16 cellular contexts compared by ENCODE assay signal in the genomic region with DNA sequence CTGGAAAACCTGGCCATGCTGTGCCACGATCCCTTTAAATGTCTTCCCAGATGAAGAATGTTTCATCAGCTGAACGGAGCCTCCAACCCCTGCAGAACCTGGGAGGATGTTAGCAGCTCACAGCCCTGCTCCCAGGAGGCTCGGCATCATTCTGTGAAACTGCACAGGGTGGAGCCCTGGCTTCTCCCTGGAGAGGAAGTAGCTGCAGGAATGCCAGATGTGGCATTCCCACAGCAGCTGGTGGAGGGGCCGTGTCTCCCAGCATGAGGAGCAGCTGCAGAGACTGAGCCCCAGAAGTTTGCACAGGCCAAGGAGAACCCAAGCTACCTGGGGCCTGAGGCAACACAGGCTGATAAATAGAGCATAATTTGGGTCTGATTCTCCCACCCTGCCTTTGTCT.
DNase-seq lines count a peak whose midpoint lies in the region; ATAC-seq and TF ChIP-seq lines count a peak whose summit lies in the region.
"Had no signal": no experiment of that assay in that cellular context is flagged by ENCODE, and none has a peak within 500 bp of the region (broad histone marks: within the 10 kb centered on the region; RNA-seq: fewer than 3 reads in every experiment).

No MANE protein-coding gene starts in this region.

- H3K36me3 ChIP-seq in BLaER1 treated with 17β-estradiol and CSF1 and Interleukin-3, amounts not matched to agents 10 nM and 100 nM, result no peaks in the 10 kb centered on the region
- H3K36me3 ChIP-seq in CD8-positive, alpha-beta T cell (ENCODE audit: insufficient read depth, low read length), result no peaks in the 10 kb centered on the region
- H3K36me3 ChIP-seq: adrenal gland, tibial artery had no signal

- peaks cover 1% of the 10 kb centered on the region for H3K36me3 Mint-ChIP-seq in memory B cell
- no peaks in the 10 kb centered on the region for H3K36me3 Mint-ChIP-seq in CD8-positive, alpha-beta T cell
- no peaks in the 10 kb centered on the region for H3K36me3 Mint-ChIP-seq in activated T-cell treated with anti-CD3 and anti-CD28 coated beads, Interleukin-2, amount 50 U/mL, for 72 hours (ENCODE audit: insufficient read depth in 2 of 2)

- H3K4me1 ChIP-seq in BLaER1 treated with 17β-estradiol and CSF1 and Interleukin-3, amounts not matched to agents 10 nM and 100 nM, result peaks cover 25 to 61% (median 42%) of the 10 kb centered on the region in 10 experiments
- H3K4me1 ChIP-seq in CD8-positive, alpha-beta T cell (ENCODE audit: insufficient read depth, low read length), result no peaks in the 10 kb centered on the region
- H3K4me1 ChIP-seq: adrenal gland had no signal

- H3K27me3 Mint-ChIP-seq in memory B cell, result no peaks in the 10 kb centered on the region
- no peaks in the 10 kb centered on the region for H3K27me3 Mint-ChIP-seq in CD8-positive, alpha-beta T cell (ENCODE audit: low read depth)
- no peaks in the 10 kb centered on the region for H3K27me3 Mint-ChIP-seq in activated T-cell treated with anti-CD3 and anti-CD28 coated beads, Interleukin-2, amount 50 U/mL, for 72 hours (ENCODE audit: low read depth)
- H3K27me3 Mint-ChIP-seq: activated CD4-positive, alpha-beta T cell treated with anti-CD3 and anti-CD28 coated beads for 36 hours; B cell had no signal

- no peaks in the 10 kb centered on the region for H3K27me3 ChIP-seq in BLaER1 treated with 17β-estradiol and CSF1 and Interleukin-3, amounts not matched to agents 10 nM and 100 nM
- no peaks in the 10 kb centered on the region for H3K27me3 ChIP-seq in CD8-positive, alpha-beta T cell (ENCODE audit: insufficient read depth, low read length)
- H3K27me3 ChIP-seq: adrenal gland, tibial artery had no signal

- DNase-seq in NCI-H2171 (lab: John Stamatoyannopoulos, UW) (peak; percentile 4), memory B cell (ENCODE audit: low spot score in 2 of 2) (no peak)
- no peak for DNase-seq in CD8-positive, alpha-beta T cell
- no peak for DNase-seq in activated T-cell treated with anti-CD3 and anti-CD28 coated beads, Interleukin-2, amount 50 U/mL, for 72 hours
- no peak for DNase-seq in activated CD8-positive, alpha-beta memory T cell treated with anti-CD3 and anti-CD28 coated beads for 24 hours
- DNase-seq: activated CD4-positive, alpha-beta T cell treated with anti-CD3 and anti-CD28 coated beads for 36 hours; activated T-cell treated with anti-CD3 and anti-CD28 coated beads, Interleukin-2, amount 50 U/mL, for 48 hours; NCI-H1048; NCI-H345; tibial artery had no signal

- peak overlapping the region in 7 of 11 experiments; percentile 11 to 61 (median 41); a peak in 11 of 22 replicates for H3K27ac ChIP-seq in BLaER1 treated with 17β-estradiol and CSF1 and Interleukin-3, amounts not matched to agents 10 nM and 100 nM
- H3K27ac ChIP-seq in CD8-positive, alpha-beta T cell (ENCODE audit: low read depth, low read length), result no peak overlapping the region
- H3K27ac ChIP-seq: adrenal gland, coronary artery, tibial artery had no signal

- TF ChIP-seq CTCF in CD8-positive, alpha-beta T cell (IDR thresholded peaks at IDR 0.05), result no peak

- peak; percentile 25 for ATAC-seq in esophagus mucosa
- no peak for ATAC-seq in memory B cell (ENCODE audit: low read depth)
- no peak for ATAC-seq in HG03469 (IDR thresholded peaks at IDR 0.05; ENCODE audit: unreplicated experiment)
- ATAC-seq in CD8-positive, alpha-beta T cell, result no peak
- ATAC-seq in activated T-cell treated with anti-CD3 and anti-CD28 coated beads, Interleukin-2, amount 50 U/mL, for 72 hours (replicated peaks in 1 of 2), result no peak
- ATAC-seq: activated CD4-positive, alpha-beta T cell treated with anti-CD3 and anti-CD28 coated beads for 36 hours had no signal

- H3K9me3 ChIP-seq in BLaER1 treated with 17β-estradiol and CSF1 and Interleukin-3, amounts not matched to agents 10 nM and 100 nM (replicated peaks in 1 of 11), result peaks cover under 1 to 36% (median 13%) of the 10 kb centered on the region in 11 experiments; a peak in 16 of 22 replicates
- no peaks in the 10 kb centered on the region for H3K9me3 ChIP-seq in CD8-positive, alpha-beta T cell (ENCODE audit: low read length)
- H3K9me3 ChIP-seq: adrenal gland, tibial artery had no signal

- H3K27ac Mint-ChIP-seq in memory B cell, result peak overlapping the region; percentile 1
- H3K27ac Mint-ChIP-seq in CD8-positive, alpha-beta T cell, result no peak overlapping the region
- H3K27ac Mint-ChIP-seq in activated T-cell treated with anti-CD3 and anti-CD28 coated beads, Interleukin-2, amount 50 U/mL, for 72 hours, result no peak overlapping the region
- H3K27ac Mint-ChIP-seq: activated CD4-positive, alpha-beta T cell treated with anti-CD3 and anti-CD28 coated beads for 36 hours; B cell had no signal

- peak overlapping the region in 7 of 11 experiments; percentile 3 to 58 (median 25); a peak in 7 of 22 replicates for H3K9ac ChIP-seq in BLaER1 treated with 17β-estradiol and CSF1 and Interleukin-3, amounts not matched to agents 10 nM and 100 nM

- peak overlapping the region in 2 of 10 experiments; percentile 12 to 15; a peak in 3 of 20 replicates for H3K4me3 ChIP-seq in BLaER1 treated with 17β-estradiol and CSF1 and Interleukin-3, amounts not matched to agents 10 nM and 100 nM
- H3K4me3 ChIP-seq in CD8-positive, alpha-beta T cell (ENCODE audit: low read depth, low read length), result no peak overlapping the region
- H3K4me3 ChIP-seq: adrenal gland, coronary artery, tibial artery had no signal

- peak overlapping the region; percentile 70 to 92 (median 87) for H3K4me2 ChIP-seq in BLaER1 treated with 17β-estradiol and CSF1 and Interleukin-3, amounts not matched to agents 10 nM and 100 nM

- no peaks in the 10 kb centered on the region for H4K20me1 ChIP-seq in BLaER1 treated with 17β-estradiol and CSF1 and Interleukin-3, amounts not matched to agents 10 nM and 100 nM

- peaks cover 3% of the 10 kb centered on the region for H3K9me3 Mint-ChIP-seq in memory B cell
- H3K9me3 Mint-ChIP-seq in CD8-positive, alpha-beta T cell, result no peaks in the 10 kb centered on the region
- H3K9me3 Mint-ChIP-seq in activated T-cell treated with anti-CD3 and anti-CD28 coated beads, Interleukin-2, amount 50 U/mL, for 72 hours, result no peaks in the 10 kb centered on the region

- H3K4me3 Mint-ChIP-seq in memory B cell, result no peak overlapping the region
- no peak overlapping the region for H3K4me3 Mint-ChIP-seq in CD8-positive, alpha-beta T cell
- H3K4me3 Mint-ChIP-seq in activated T-cell treated with anti-CD3 and anti-CD28 coated beads, Interleukin-2, amount 50 U/mL, for 72 hours, result no peak overlapping the region
- H3K4me3 Mint-ChIP-seq: activated CD4-positive, alpha-beta T cell treated with anti-CD3 and anti-CD28 coated beads for 36 hours; B cell had no signal

- POLR2A ChIA-PET in CD8-positive, alpha-beta T cell (lab: Charles Lee), result no interaction called here

- intact Hi-C loops in CD8-positive, alpha-beta T cell (cut with DNase I, micrococcal nuclease), result no loop called here

- CTCF ChIA-PET in CD8-positive, alpha-beta T cell (lab: Charles Lee), result interaction anchor here (0.6 to 0.7 kb wide), 2 partner anchors 188 to 1342 kb away, joined by 3 read pairs; partner anchors contain the start of gene MTREX

- H3K4me1 Mint-ChIP-seq in memory B cell, result peaks cover 37% of the 10 kb centered on the region
- H3K4me1 Mint-ChIP-seq in CD8-positive, alpha-beta T cell (ENCODE audit: low read depth), result peaks cover 8% of the 10 kb centered on the region
- H3K4me1 Mint-ChIP-seq in activated T-cell treated with anti-CD3 and anti-CD28 coated beads, Interleukin-2, amount 50 U/mL, for 72 hours (ENCODE audit: low read depth), result peaks cover 20% of the 10 kb centered on the region
